12 cellular contexts compared by ENCODE assay signal in genomic region chr20:58515240-58516212, GRCh38. TPM values are rescaled to one million over a fixed set of nuclear protein-coding genes. Genes with fewer than 3 reads are reported as not detected.
DNase-seq lines count a peak whose midpoint lies in the region; ATAC-seq and TF ChIP-seq lines count a peak whose summit lies in the region.
"Had no signal": no experiment of that assay in that cellular context is flagged by ENCODE, and none has a peak within 500 bp of the region (broad histone marks: within the 10 kb centered on the region; RNA-seq: fewer than 3 reads in every experiment).

Gene APCDD1L (minus strand): TSS chr20:58515399. CDS start chr20:58514707, 692 bp downstream.

- H3K9me2 ChIP-seq in PC-3 (replicated peaks; ENCODE audit: low read length) = no peaks in the 10 kb centered on the region

- intact Hi-C loops in PC-3 (cut with micrococcal nuclease) = loop anchor here (10.0 kb wide), 1 partner anchor 129 kb away; no protein-coding TSS in a partner anchor
- intact Hi-C loops in naive thymus-derived CD4-positive, alpha-beta T cell (cut with micrococcal nuclease) = no loop called here

- H3K4me2 ChIP-seq in PC-3 (ENCODE audit: low read length) = peak within 1 kb of the TSS; percentile 82

- H3K4me3 Mint-ChIP-seq in nephron progenitor cell = peak within 1 kb of the TSS; percentile 75
- H3K4me3 Mint-ChIP-seq in naive thymus-derived CD4-positive, alpha-beta T cell = no peak within 1 kb of the TSS
- no peak within 1 kb of the TSS for H3K4me3 Mint-ChIP-seq in stimulated activated naive B cell treated with anti-CD40 and anti-IgM and Interleukin-4, amounts not matched to agents 10 μg/mL and 1 μg/mL and 100 μg/mL, for 72 hours
- H3K4me3 Mint-ChIP-seq: activated naive CD8-positive, alpha-beta T cell had no signal

- H3K36me3 ChIP-seq in BJ (ENCODE audit: control insufficient read depth, insufficient read depth, low read length) (no peaks in the 10 kb centered on the region), PC-3 (ENCODE audit: low read depth, low read length) (no peaks in the 10 kb centered on the region)
- H3K36me3 ChIP-seq in naive thymus-derived CD4-positive, alpha-beta T cell (ENCODE audit: control insufficient read depth in 2 of 3, insufficient read depth in 3 of 3, low read length in 3 of 3) = no peaks in the 10 kb centered on the region

- ATAC-seq in PC-3 (peak; percentile 93), GM19035 (IDR thresholded peaks at IDR 0.05; ENCODE audit: unreplicated experiment) (no peak)
- ATAC-seq in naive thymus-derived CD4-positive, alpha-beta T cell = no peak
- ATAC-seq in stimulated activated naive B cell treated with anti-CD40 and anti-IgM and Interleukin-4, amounts not matched to agents 10 μg/mL and 1 μg/mL and 100 μg/mL, for 72 hours (replicated peaks) = no peak
- ATAC-seq: mucosa of descending colon had no signal

- no peaks in the 10 kb centered on the region for H3K36me3 Mint-ChIP-seq in nephron progenitor cell (ENCODE audit: low read depth)
- H3K36me3 Mint-ChIP-seq in naive thymus-derived CD4-positive, alpha-beta T cell = no peaks in the 10 kb centered on the region
- H3K36me3 Mint-ChIP-seq in stimulated activated naive B cell treated with anti-CD40 and anti-IgM and Interleukin-4, amounts not matched to agents 10 μg/mL and 1 μg/mL and 100 μg/mL, for 72 hours = no peaks in the 10 kb centered on the region
- H3K36me3 Mint-ChIP-seq: activated naive CD8-positive, alpha-beta T cell had no signal

- peaks cover 37% of the 10 kb centered on the region for H3K79me2 ChIP-seq in PC-3 (ENCODE audit: low read length)

- H2AFZ ChIP-seq in PC-3 (ENCODE audit: low read length) = peak within 1 kb of the TSS; percentile 83

- H3K9me3 ChIP-seq in PC-3 (ENCODE audit: low read length) = no peaks in the 10 kb centered on the region
- H3K9me3 ChIP-seq in naive thymus-derived CD4-positive, alpha-beta T cell (ENCODE audit: control insufficient read depth in 2 of 3, low read length in 3 of 3) = no peaks in the 10 kb centered on the region
- H3K9me3 ChIP-seq: mucosa of descending colon had no signal

- TF ChIP-seq CTCF in BJ (IDR thresholded peaks at IDR 0.05; ENCODE audit: insufficient read depth, low read depth, low read length) = no peak
- TF ChIP-seq CTCF in PC-3 (conservative IDR thresholded peaks at IDR 0.05; ENCODE audit: low read depth, low read length) = no peak
- TF ChIP-seq CTCF in fibroblast of mammary gland (conservative IDR thresholded peaks at IDR 0.05; ENCODE audit: control insufficient read depth, insufficient read depth, low read depth, low read length) = no peak
- TF ChIP-seq CTCF in nephron progenitor cell (IDR thresholded peaks at IDR 0.05) = no peak

- H3K27ac Mint-ChIP-seq in nephron progenitor cell = no peak within 1 kb of the TSS
- H3K27ac Mint-ChIP-seq in naive thymus-derived CD4-positive, alpha-beta T cell = no peak within 1 kb of the TSS
- H3K27ac Mint-ChIP-seq in stimulated activated naive B cell treated with anti-CD40 and anti-IgM and Interleukin-4, amounts not matched to agents 10 μg/mL and 1 μg/mL and 100 μg/mL, for 72 hours = no peak within 1 kb of the TSS
- H3K27ac Mint-ChIP-seq: activated naive CD8-positive, alpha-beta T cell had no signal

- H3K4me1 Mint-ChIP-seq in nephron progenitor cell = no peaks in the 10 kb centered on the region
- H3K4me1 Mint-ChIP-seq in naive thymus-derived CD4-positive, alpha-beta T cell = no peaks in the 10 kb centered on the region
- H3K4me1 Mint-ChIP-seq in stimulated activated naive B cell treated with anti-CD40 and anti-IgM and Interleukin-4, amounts not matched to agents 10 μg/mL and 1 μg/mL and 100 μg/mL, for 72 hours = peaks cover 6 to 8% of the 10 kb centered on the region in 2 donors

- no peaks in the 10 kb centered on the region for H4K20me1 ChIP-seq in PC-3 (ENCODE audit: low read length)

- no peaks in the 10 kb centered on the region for H3F3A ChIP-seq in PC-3 (ENCODE audit: low read length, unreplicated experiment)

- peak within 1 kb of the TSS; percentile 54 for H3K4me3 ChIP-seq in BJ (ENCODE audit: low read depth, low read length)
- peak within 1 kb of the TSS; percentile 67 for H3K4me3 ChIP-seq in PC-3 (ENCODE audit: low read length)
- H3K4me3 ChIP-seq in fibroblast of mammary gland (ENCODE audit: control insufficient read depth, low read depth, low read length) = peak within 1 kb of the TSS; percentile 62
- no peak within 1 kb of the TSS for H3K4me3 ChIP-seq in naive thymus-derived CD4-positive, alpha-beta T cell (ENCODE audit: low read length)
- H3K4me3 ChIP-seq: mucosa of descending colon had no signal

- CTCF ChIA-PET in BJ (lab: Yijun Ruan, JAX) (interaction anchor here (0.6 to 3.2 kb wide), 3 partner anchors 13 to 107 kb away, joined by 3 to 7 read pairs (median 3); no protein-coding TSS in a partner anchor), PC-3 (lab: Charles Lee) (no interaction called here)
- CTCF ChIA-PET in naive thymus-derived CD4-positive, alpha-beta T cell (lab: Charles Lee) = interaction anchor here (0.5 kb wide), 1 partner anchor 11 kb away, joined by 5 read pairs; no protein-coding TSS in a partner anchor

- H3K9ac ChIP-seq in PC-3 (ENCODE audit: low read length) = peak within 1 kb of the TSS; percentile 58

- no peak for DNase-seq in BJ (ENCODE audit: low read depth)
- peak; percentile 89 for DNase-seq in PC-3
- peak; percentile 69 for DNase-seq in fibroblast of mammary gland (ENCODE audit: low read depth)
- DNase-seq in nephron progenitor cell = peak; percentile 18
- no peak for DNase-seq in NK-92 treated with Interleukin-12 subunit alpha and Interleukin-12 subunit beta, amount 100 ng/mL, for 24 hours (lab: John Stamatoyannopoulos, UW)
- no peak for DNase-seq in naive thymus-derived CD4-positive, alpha-beta T cell
- DNase-seq in stimulated activated naive B cell treated with anti-CD40 and anti-IgM and Interleukin-4, amounts not matched to agents 10 μg/mL and 1 μg/mL and 100 μg/mL, for 72 hours = no peak
- DNase-seq: DMS153, GOT3 had no signal

- POLR2A ChIA-PET in BJ (lab: Charles Lee) (no interaction called here), PC-3 (lab: Charles Lee; ENCODE audit: unreplicated experiment) (interaction anchor here (1.0 kb wide), 1 partner anchor 136 kb away, joined by 3 read pairs; the partner anchor contains the start of gene STX16)
- POLR2A ChIA-PET in naive thymus-derived CD4-positive, alpha-beta T cell (lab: Charles Lee) = no interaction called here

- H3K27me3 ChIP-seq in BJ (ENCODE audit: control insufficient read depth, insufficient read depth, low read length) = no peaks in the 10 kb centered on the region
- H3K27me3 ChIP-seq in PC-3 (ENCODE audit: low read length) = no peaks in the 10 kb centered on the region
- peaks cover 0 to 4% of the 10 kb centered on the region in 2 donors for H3K27me3 ChIP-seq in naive thymus-derived CD4-positive, alpha-beta T cell (ENCODE audit: control insufficient read depth in 2 of 2, insufficient read depth in 2 of 2, low read length in 2 of 2)

- peaks cover 4% of the 10 kb centered on the region for H3K27me3 Mint-ChIP-seq in nephron progenitor cell (ENCODE audit: low read depth, poor library complexity)
- peaks cover 38 to 54% (median 43%) of the 10 kb centered on the region in 5 donors for H3K27me3 Mint-ChIP-seq in naive thymus-derived CD4-positive, alpha-beta T cell
- peaks cover 48 to 56% of the 10 kb centered on the region in 2 donors for H3K27me3 Mint-ChIP-seq in stimulated activated naive B cell treated with anti-CD40 and anti-IgM and Interleukin-4, amounts not matched to agents 10 μg/mL and 1 μg/mL and 100 μg/mL, for 72 hours

- H3K27ac ChIP-seq in PC-3 (ENCODE audit: low read length) = no peak within 1 kb of the TSS
- H3K27ac ChIP-seq in naive thymus-derived CD4-positive, alpha-beta T cell (ENCODE audit: low read depth, low read length) = no peak within 1 kb of the TSS

- no peaks in the 10 kb centered on the region for H3K9me3 Mint-ChIP-seq in nephron progenitor cell
- no peaks in the 10 kb centered on the region for H3K9me3 Mint-ChIP-seq in naive thymus-derived CD4-positive, alpha-beta T cell
- H3K9me3 Mint-ChIP-seq in stimulated activated naive B cell treated with anti-CD40 and anti-IgM and Interleukin-4, amounts not matched to agents 10 μg/mL and 1 μg/mL and 100 μg/mL, for 72 hours = peaks cover 0 to 2% of the 10 kb centered on the region in 2 donors

- H3K4me1 ChIP-seq in PC-3 (ENCODE audit: insufficient read depth, low read length) = peaks cover 22% of the 10 kb centered on the region
- no peaks in the 10 kb centered on the region for H3K4me1 ChIP-seq in naive thymus-derived CD4-positive, alpha-beta T cell (ENCODE audit: control insufficient read depth in 2 of 2, insufficient read depth in 2 of 2, low read length in 2 of 2)

- BruUV-seq in PC-3 (replicated peaks; lab: Mats Ljungman, UMichigan) = TSS peak; percentile 49

RNA-seq across cellular contexts. Expression of gene APCDD1L, which starts in this region (rescaled TPM):
- 1.7 and 2.5 TPM in 2 replicates for polyA plus RNA-seq in BJ (2011; rRNA removed)
- 2.2 and 2.7 TPM in 2 replicates for polyA minus RNA-seq in BJ (2011; rRNA and poly(A)+ RNA removed)
- 2.0 and 4.9 TPM in 2 replicates for total RNA-seq in PC-3 (2014; rRNA removed)
- not detected for total RNA-seq in naive thymus-derived CD4-positive, alpha-beta T cell
- polyA plus RNA-seq in naive thymus-derived CD4-positive, alpha-beta T cell = under 1 TPM; 0.09 to 0.18 TPM

Comparison
In these comparisons a context has a peak if more than half of its experiments do, and no peak if none do; other contexts are left out.
1. DNase-seq: peak in PC-3 (single experiment), fibroblast of mammary gland (single experiment) and nephron progenitor cell (single experiment); none in BJ (single experiment), NK-92 treated with Interleukin-12 subunit alpha and Interleukin-12 subunit beta, amount 100 ng/mL, for 24 hours (single experiment), naive thymus-derived CD4-positive, alpha-beta T cell (0 of 9) and stimulated activated naive B cell treated with anti-CD40 and anti-IgM and Interleukin-4, amounts not matched to agents 10 μg/mL and 1 μg/mL and 100 μg/mL, for 72 hours (single experiment).